ENCODE assay signal across 10 cellular contexts in genomic region chr6:165245287-165245686, GRCh38.
DNase-seq lines count a peak whose midpoint lies in the region; ATAC-seq, FAIRE-seq and TF ChIP-seq lines count a peak whose summit lies in the region.
"Had no signal": no experiment of that assay in that cellular context is flagged by ENCODE, and none has a peak within 500 bp of the region (broad histone marks: within the 10 kb centered on the region; RNA-seq: fewer than 3 reads in every experiment).

No MANE protein-coding gene starts in this region.

- H3K18ac ChIP-seq in H1 (ENCODE audit: extremely low read depth, low read length), result no peak overlapping the region

- no peak overlapping the region for H3K14ac ChIP-seq in H1 (ENCODE audit: insufficient read length)

- H3K4ac ChIP-seq in H1 (replicated peaks; ENCODE audit: insufficient read length, low read depth, low read length), result no peak overlapping the region

- no peak overlapping the region for H3K56ac ChIP-seq in H1 (replicated peaks; ENCODE audit: insufficient read length, low read depth, low read length)

- H4K91ac ChIP-seq in H1 (replicated peaks; ENCODE audit: insufficient read length, low read length), result no peak overlapping the region

- H3K4me3 ChIP-seq in DOHH2 (ENCODE audit: low read length) (no peak overlapping the region), H1 (ENCODE audit: extremely low read depth in 1 of 4, insufficient read depth in 2 of 4, low read depth in 3 of 4, low read length in 4 of 4) (no peak overlapping the region), stomach (no peak overlapping the region)

- H3K23ac ChIP-seq in H1 (ENCODE audit: insufficient read length), result no peak overlapping the region

- H3K27me3 ChIP-seq in DOHH2 (ENCODE audit: control insufficient read depth, low read length) (no peaks in the 10 kb centered on the region), H1 (replicated peaks in 1 of 4; ENCODE audit: control insufficient read depth in 3 of 4, extremely low read depth in 1 of 4, insufficient read depth in 3 of 4, low read length in 3 of 4) (no peaks in the 10 kb centered on the region), stomach (no peaks in the 10 kb centered on the region)

- intact Hi-C loops in stomach (cut with DNase I; ENCODE audit: low total_unique reads), result no loop called here

- no peak for ATAC-seq in GM21515 (IDR thresholded peaks at IDR 0.05; ENCODE audit: unreplicated experiment)

- DNase-seq in NCI-H1105 (lab: John Stamatoyannopoulos, UW) (peak; percentile 9), H1 (ENCODE audit: low read depth in 1 of 2, low spot score in 2 of 2) (no peak), pons (ENCODE audit: low spot score) (peak; percentile 66), T-helper 1 cell (no peak), GM19239 (ENCODE audit: insufficient read length, low spot score) (no peak), stomach (no peak)
- DNase-seq: activated effector memory CD4-positive, alpha-beta T cell treated with Interleukin-2 at 50 U/mL for 16 hours; NCI-H446 treated with DMSO at 0.1 percent for 48 hours had no signal

- H3K9ac ChIP-seq in H1 (replicated peaks in 1 of 4; ENCODE audit: extremely low read depth in 1 of 4, low read depth in 3 of 4, low read length in 3 of 4), result no peak overlapping the region

- no peak overlapping the region for H4K5ac ChIP-seq in H1 (ENCODE audit: insufficient read length, low read depth, low read length)

- H2BK15ac ChIP-seq in H1 (ENCODE audit: low read length), result no peak overlapping the region

- no peak overlapping the region for H2AK5ac ChIP-seq in H1 (ENCODE audit: low read depth, low read length)

- no peak overlapping the region for H2BK5ac ChIP-seq in H1 (ENCODE audit: low read depth, low read length)

- H2BK120ac ChIP-seq in H1 (replicated peaks; ENCODE audit: low read depth, low read length), result no peak overlapping the region

- H4K8ac ChIP-seq in H1 (ENCODE audit: extremely low read depth, insufficient read depth, low read length), result no peak overlapping the region

- H3K9me3 ChIP-seq in DOHH2 (ENCODE audit: control insufficient read depth, insufficient read depth, low read length) (no peaks in the 10 kb centered on the region), H1 (ENCODE audit: insufficient read depth in 2 of 2, low read depth in 1 of 2, low read length in 1 of 2) (no peaks in the 10 kb centered on the region), stomach (no peaks in the 10 kb centered on the region)

- TF ChIP-seq POLR2A in H1 (IDR thresholded peaks at IDR 0.05; ENCODE audit: control extremely low read depth in 1 of 2, low read depth in 2 of 2, low read length in 2 of 2) (no peak), stomach (IDR thresholded peaks at IDR 0.05) (no peak)

- TF ChIP-seq CTCF in DOHH2 (IDR thresholded peaks at IDR 0.05; ENCODE audit: low read depth, low read length, poor library complexity, severe bottlenecking), result peak; percentile 44
- peak in 1 of 3 experiments; percentile 43; a peak in 1 of 4 replicates for TF ChIP-seq CTCF in H1 (IDR thresholded peaks at IDR 0.05; ENCODE audit: control extremely low read depth in 1 of 3, insufficient read depth in 1 of 3, low read depth in 1 of 3, low read length in 3 of 3)
- no peak for TF ChIP-seq CTCF in stomach (IDR thresholded peaks at IDR 0.05)

- CTCF ChIA-PET in H1 (lab: Charles Lee; ENCODE audit: partially characterized antibody), result interaction anchor here (0.8 to 6.3 kb wide), 6 partner anchors 13 to 170 kb away, joined by 3 to 52 read pairs (median 3); no protein-coding TSS in a partner anchor

- peak; percentile 53 to 58 for TF ChIP-seq RAD21 in H1 (IDR thresholded peaks at IDR 0.05 in 1 of 2, conservative IDR thresholded peaks at IDR 0.05 in 1 of 2; ENCODE audit: low read depth in 2 of 2, low read length in 2 of 2)

- TF ChIP-seq EP300 in H1 (IDR thresholded peaks at IDR 0.05; ENCODE audit: borderline replicate concordance in 1 of 2, low read depth in 2 of 2, low read length in 2 of 2) (no peak), stomach (IDR thresholded peaks at IDR 0.05) (no peak)

- H2AFZ ChIP-seq in H1 (ENCODE audit: low read length), result peak overlapping the region; percentile 78

- no peak overlapping the region for H3K4me2 ChIP-seq in DOHH2 (ENCODE audit: low read length)
- 0 out of 4 replicates have a peak overlapping the region, but pooled peaks have one; percentile 13 to 28 for H3K4me2 ChIP-seq in H1 (ENCODE audit: insufficient read depth in 1 of 2, low read depth in 2 of 2, low read length in 2 of 2)

- H3K79me2 ChIP-seq in DOHH2 (ENCODE audit: control insufficient read depth, low read length) (no peaks in the 10 kb centered on the region), H1 (ENCODE audit: control insufficient read depth in 1 of 2, insufficient read depth in 2 of 2, low read length in 2 of 2) (no peaks in the 10 kb centered on the region)

- no peaks in the 10 kb centered on the region for H3K9me2 ChIP-seq in DOHH2 (replicated peaks; ENCODE audit: control insufficient read depth, low read length)

- H2BK20ac ChIP-seq in H1 (ENCODE audit: low read length), result no peak overlapping the region

- no peaks in the 10 kb centered on the region for H3K23me2 ChIP-seq in H1 (ENCODE audit: low read depth, low read length)

- H3F3A ChIP-seq in DOHH2 (ENCODE audit: control insufficient read depth, insufficient read depth), result no peaks in the 10 kb centered on the region

- H3K27ac ChIP-seq in DOHH2 (ENCODE audit: low read depth, low read length), result no peak overlapping the region
- no peak overlapping the region for H3K27ac ChIP-seq in H1 (ENCODE audit: low read depth, low read length)
- no peak overlapping the region for H3K27ac ChIP-seq in stomach

- H2BK12ac ChIP-seq in H1 (ENCODE audit: low read depth, low read length), result no peak overlapping the region

- H3K36me3 ChIP-seq in DOHH2 (ENCODE audit: control insufficient read depth, low read length) (no peaks in the 10 kb centered on the region), H1 (ENCODE audit: control insufficient read depth in 2 of 4, insufficient read depth in 4 of 4, low read length in 3 of 4) (no peaks in the 10 kb centered on the region), stomach (no peaks in the 10 kb centered on the region)

- 81% methylated on average over 4 of the region's 4 CpGs; no CpG with 5 or more reads in 1 of the 2 experiments for WGBS in H1 (ENCODE audit: extremely low coverage in 1 of 2, insufficient coverage in 1 of 2, insufficient read length in 1 of 2, insufficient replicate concordance in 2 of 2, low coverage in 1 of 2, low lambda C conversion rate in 2 of 2, missing lambda C conversion rate in 1 of 2), 2 experiments
- WGBS in stomach, 5 donors, result 53 to 72% (median 66%) methylated on average over 4 of the region's 4 CpGs

- H3K4me1 ChIP-seq in DOHH2 (ENCODE audit: control insufficient read depth, low read length) (no peaks in the 10 kb centered on the region), H1 (replicated peaks in 1 of 4; ENCODE audit: control insufficient read depth in 3 of 4, insufficient read depth in 4 of 4, low read length in 3 of 4) (peaks cover 0 to 7% (median 4%) of the 10 kb centered on the region in 4 experiments; a peak in 3 of 7 replicates), stomach (no peaks in the 10 kb centered on the region)

- POLR2A ChIA-PET in H1 (lab: Charles Lee; ENCODE audit: partially characterized antibody), result no interaction called here

- no peak for FAIRE-seq in H1 (lab: Jason Lieb, UNC)
- FAIRE-seq in GM19239 (lab: Jason Lieb, UNC), result no peak

- H4K20me1 ChIP-seq in DOHH2 (ENCODE audit: control insufficient read depth, insufficient read depth, low read depth, low read length) (no peaks in the 10 kb centered on the region), H1 (replicated peaks in 1 of 2; ENCODE audit: control insufficient read depth in 1 of 2, insufficient read depth in 2 of 2, low read length in 2 of 2) (no peaks in the 10 kb centered on the region)

- no peaks in the 10 kb centered on the region for H3K79me1 ChIP-seq in H1 (ENCODE audit: low read depth, low read length)

TF ChIP-seq in H1, 55 proteins besides CTCF, POLR2A, EP300 and RAD21:
- TF ChIP-seq TAF7 (optimal IDR thresholded peaks at IDR 0.05; ENCODE audit: borderline replicate concordance, low read depth, low read length) (no peak), SIRT6 (IDR thresholded peaks at IDR 0.05; ENCODE audit: low read length) (no peak), BRCA1 (IDR thresholded peaks at IDR 0.05; ENCODE audit: low read depth, low read length) (no peak), KDM4A (IDR thresholded peaks at IDR 0.05; ENCODE audit: low read depth, low read length, severe bottlenecking) (no peak), JUND (IDR thresholded peaks at IDR 0.05; ENCODE audit: low read length) (no peak), JUN (IDR thresholded peaks at IDR 0.05; ENCODE audit: low read depth, low read length) (no peak), ATF2 (IDR thresholded peaks at IDR 0.05; ENCODE audit: low read length) (no peak)
TF ChIP-seq in H1: peak in this region for 0.

Comparison
In these comparisons a context has a peak if more than half of its experiments do, and no peak if none do; other contexts are left out.
1. DNase-seq: peak in NCI-H1105 (single experiment) and pons (single experiment); none in H1 (0 of 2), T-helper 1 cell (0 of 5), GM19239 (single experiment) and stomach (single experiment).